2 cellular contexts compared by ENCODE assay signal in genomic region chr7:44581426-44581906, GRCh38.
A peak's percentile ranks its signal among the peaks of the same experiment; 100 is the strongest.
TF ChIP-seq lines count a peak whose summit lies in the region.

No MANE protein-coding gene starts in this region.

TF ChIP-seq in A549, 52 proteins besides CTCF, POLR2A, EP300 and RAD21:
- no peak for TF ChIP-seq CHD2 (IDR thresholded peaks at IDR 0.05; ENCODE audit: low read length, partially characterized antibody)
- TF ChIP-seq HOXA7 (CRISPR knock-in tag; IDR thresholded peaks at IDR 0.05) = no peak
- no peak for TF ChIP-seq JUN (IDR thresholded peaks at IDR 0.05)
TF ChIP-seq in A549: peak in this region for 0.

TF ChIP-seq in GM12878, 131 proteins besides CTCF, POLR2A, EP300 and RAD21:
- no peak for TF ChIP-seq RB1 (IDR thresholded peaks at IDR 0.05; ENCODE audit: borderline replicate concordance)
- TF ChIP-seq RUNX3 (IDR thresholded peaks at IDR 0.05; ENCODE audit: low read length) = peak; percentile 30; the same call in 1 of the 2 replicates
- TF ChIP-seq ETV6 (conservative IDR thresholded peaks at IDR 0.05 in 1 of 2, IDR thresholded peaks at IDR 0.05 in 1 of 2; ENCODE audit: borderline replicate concordance in 1 of 2, low read depth in 1 of 2) = peak in 1 of 2 experiments; percentile 10; a peak in 1 of 4 replicates
- TF ChIP-seq IKZF2 (IDR thresholded peaks at IDR 0.05) = peak in 1 of 2 experiments; percentile 18; a peak in 1 of 4 replicates
- TF ChIP-seq TAF1 (IDR thresholded peaks at IDR 0.05; ENCODE audit: borderline replicate concordance, low read depth, low read length) = peak; percentile 33; the same call in 1 of the 2 replicates
- TF ChIP-seq PKNOX1 (IDR thresholded peaks at IDR 0.05) = no peak
- TF ChIP-seq MEF2B (IDR thresholded peaks at IDR 0.05; ENCODE audit: partially characterized antibody, poor library complexity, severe bottlenecking) = peak; percentile 61
